In genomic region chr15:41661078-41661528, GRCh38 we compare ENCODE assay signal across 8 cellular contexts. TPM values are rescaled to one million over a fixed set of nuclear protein-coding genes. Genes with fewer than 3 reads are reported as not detected.
DNase-seq lines count a peak whose midpoint lies in the region; ATAC-seq, FAIRE-seq and TF ChIP-seq lines count a peak whose summit lies in the region.

No MANE protein-coding gene starts in this region.

- DNase-seq in bronchial epithelial cell (ENCODE audit: low read depth) (peak; percentile 5), naive B cell (no peak), COLO668 (lab: John Stamatoyannopoulos, UW; ENCODE audit: unreplicated experiment) (no peak), mucosa of descending colon (no peak)

- intact Hi-C loops in mucosa of descending colon (cut with DNase I, micrococcal nuclease), result no loop called here

- TF ChIP-seq CTCF in GM12873 (IDR thresholded peaks at IDR 0.05; ENCODE audit: insufficient read depth, low read depth, low read length, missing control alignments) (peak; percentile 5), KMS-11 (conservative IDR thresholded peaks at IDR 0.05; ENCODE audit: low read depth, low read length) (no peak), bronchial epithelial cell (IDR thresholded peaks at IDR 0.05; ENCODE audit: insufficient read depth, low read length, severe bottlenecking) (no peak), mucosa of descending colon (IDR thresholded peaks at IDR 0.05) (no peak)

- peak overlapping the region; percentile 87 to 98 (median 94) for H3K4me3 Mint-ChIP-seq in naive B cell

- peak overlapping the region; percentile 96 to 99 (median 98) for H3K27ac Mint-ChIP-seq in naive B cell

- H3K36me3 ChIP-seq in KMS-11 (ENCODE audit: insufficient read depth) (no peaks in the 10 kb centered on the region), bronchial epithelial cell (ENCODE audit: control insufficient read depth, insufficient read depth, low read length) (no peaks in the 10 kb centered on the region), mucosa of descending colon (ENCODE audit: low read depth) (no peaks in the 10 kb centered on the region)

- ATAC-seq in naive B cell (ENCODE audit: low read depth in 2 of 2) (no peak), GM18511 (IDR thresholded peaks at IDR 0.05; ENCODE audit: unreplicated experiment) (no peak), GM21526 (IDR thresholded peaks at IDR 0.05; ENCODE audit: low FRiP score, unreplicated experiment) (no peak), mucosa of descending colon (no peak)

- H4K20me1 ChIP-seq in KMS-11 (ENCODE audit: insufficient read depth), result no peaks in the 10 kb centered on the region

- H3K9me3 Mint-ChIP-seq in naive B cell, result peaks cover 0 to 3% (median 0%) of the 10 kb centered on the region in 7 donors

- peak overlapping the region; percentile 61; the same call in 1 of the 2 replicates for H3K4me2 ChIP-seq in KMS-11

- H3K79me2 ChIP-seq in KMS-11 (ENCODE audit: insufficient read depth, low read depth), result peaks cover 52% of the 10 kb centered on the region

- no peak for FAIRE-seq in bronchial epithelial cell (lab: Jason Lieb, UNC)

- H3K9ac ChIP-seq in KMS-11, result peak overlapping the region; percentile 93

- peaks cover 18% of the 10 kb centered on the region for H3K4me1 ChIP-seq in KMS-11 (ENCODE audit: low read depth, poor library complexity, severe bottlenecking)
- H3K4me1 ChIP-seq in mucosa of descending colon (ENCODE audit: low read depth), result peaks cover 8% of the 10 kb centered on the region

- H3K9me3 ChIP-seq in mucosa of descending colon, result no peaks in the 10 kb centered on the region

- H3K27me3 Mint-ChIP-seq in naive B cell, result no peaks in the 10 kb centered on the region

- peak overlapping the region; percentile 96 for H3K27ac ChIP-seq in KMS-11

- peak overlapping the region; percentile 88; the same call in 1 of the 2 replicates for H2AFZ ChIP-seq in KMS-11 (ENCODE audit: low read depth)

- H3K36me3 Mint-ChIP-seq in naive B cell, result no peaks in the 10 kb centered on the region

- no peak overlapping the region for H3K4me3 ChIP-seq in KMS-11 (IDR thresholded peaks at IDR 0.05; ENCODE audit: insufficient read depth, low read depth, low read length)
- peak overlapping the region; percentile 38 for H3K4me3 ChIP-seq in bronchial epithelial cell (ENCODE audit: low read depth, low read length)
- no peak overlapping the region for H3K4me3 ChIP-seq in mucosa of descending colon

- peaks cover 26 to 52% (median 41%) of the 10 kb centered on the region in 3 donors for H3K4me1 Mint-ChIP-seq in naive B cell

- H3K27me3 ChIP-seq in KMS-11 (ENCODE audit: insufficient read depth, low read depth), result no peaks in the 10 kb centered on the region
- H3K27me3 ChIP-seq in bronchial epithelial cell (ENCODE audit: control insufficient read depth, insufficient read depth, low read length), result no peaks in the 10 kb centered on the region

RNA-seq across cellular contexts. Expression of gene MGA, which starts 0.9 kb away (rescaled TPM):
- total RNA-seq in bronchial epithelial cell (21.1 and 24.0 TPM in 2 replicates), mucosa of descending colon (10 to 100 TPM; 29.1 to 50.5 (median 29.2) TPM)
- polyA plus RNA-seq in naive B cell (ENCODE audit: low read depth in 6 of 6), result 10 to 100 TPM in 5 of 6 donors, 1 to 10 TPM in 1; 2.2 to 30.3 (median 16.9) TPM
